Comparison of ENCODE assay signal across 30 cellular contexts in genomic region chr22:46666577-46667244, GRCh38.
"Had no signal": no experiment of that assay in that cellular context is flagged by ENCODE, and none has a peak within 500 bp of the region (broad histone marks: within the 10 kb centered on the region; RNA-seq: fewer than 3 reads in every experiment).

No MANE protein-coding gene starts in this region.

- H3K27ac ChIP-seq: brain microvascular endothelial cell, colonic mucosa, foreskin keratinocyte, gastrocnemius medialis, WERI-Rb-1 had no signal

- H3K27ac Mint-ChIP-seq: activated B cell treated with CpG ODN at 0.5 μM for 24 hours; activated CD8-positive, alpha-beta T cell treated with anti-CD3 and anti-CD28 coated beads for 36 hours; activated naive CD8-positive, alpha-beta T cell; activated T-helper 17 cell treated with anti-CD3 and anti-CD28 coated beads, Interleukin-2, amount 50 U/mL, for 72 hours; T-helper 17 cell; T-helper 2 cell treated with Interferon-gamma antibody and Interleukin-4, amounts not matched to agents 5 μg/mL and 100 μg/mL, for 36 hours had no signal

- ATAC-seq: activated CD4-positive, CD25-positive, alpha-beta regulatory T cell treated with anti-CD3 and anti-CD28 coated beads, Interleukin-2, amount 50 U/mL, for 24 hours; activated CD8-positive, alpha-beta T cell treated with anti-CD3 and anti-CD28 coated beads for 36 hours; activated T-cell treated with anti-CD3 and anti-CD28 coated beads, Interleukin-2, amount 50 U/mL, for 4 hours; activated T-helper 17 cell treated with anti-CD3 and anti-CD28 coated beads, Interleukin-2, amount 50 U/mL, for 72 hours; esophagus mucosa; foreskin keratinocyte; gastrocnemius medialis; T-helper 17 cell had no signal

- H3K27me3 ChIP-seq: brain microvascular endothelial cell, colonic mucosa, foreskin keratinocyte, gastrocnemius medialis had no signal

- H3K27me3 Mint-ChIP-seq: activated B cell treated with CpG ODN at 0.5 μM for 24 hours; activated CD8-positive, alpha-beta T cell treated with anti-CD3 and anti-CD28 coated beads for 36 hours; activated naive CD8-positive, alpha-beta T cell; activated T-helper 17 cell treated with anti-CD3 and anti-CD28 coated beads, Interleukin-2, amount 50 U/mL, for 72 hours; T-helper 17 cell had no signal

- H3K4me3 Mint-ChIP-seq: activated B cell treated with CpG ODN at 0.5 μM for 24 hours; activated CD8-positive, alpha-beta T cell treated with anti-CD3 and anti-CD28 coated beads for 36 hours; activated naive CD8-positive, alpha-beta T cell; activated T-cell treated with anti-CD3 and anti-CD28 coated beads, Interleukin-2, amount 50 U/mL, for 4 hours; activated T-helper 17 cell treated with anti-CD3 and anti-CD28 coated beads, Interleukin-2, amount 50 U/mL, for 72 hours; T-helper 17 cell; T-helper 2 cell treated with Interferon-gamma antibody and Interleukin-4, amounts not matched to agents 5 μg/mL and 100 μg/mL, for 36 hours had no signal

- H3K4me3 ChIP-seq: colonic mucosa, gastrocnemius medialis had no signal

- H3K36me3 ChIP-seq: brain microvascular endothelial cell, colonic mucosa had no signal

- H3K9me3 ChIP-seq: colonic mucosa, gastrocnemius medialis had no signal

- H3K4me1 ChIP-seq: colonic mucosa, gastrocnemius medialis had no signal

- H3K9me3 Mint-ChIP-seq: activated B cell treated with CpG ODN at 0.5 μM for 24 hours; activated CD8-positive, alpha-beta T cell treated with anti-CD3 and anti-CD28 coated beads for 36 hours; activated T-cell treated with anti-CD3 and anti-CD28 coated beads, Interleukin-2, amount 50 U/mL, for 4 hours; activated T-helper 17 cell treated with anti-CD3 and anti-CD28 coated beads, Interleukin-2, amount 50 U/mL, for 72 hours; T-helper 2 cell treated with Interferon-gamma antibody and Interleukin-4, amounts not matched to agents 5 μg/mL and 100 μg/mL, for 36 hours had no signal

- H3K4me1 Mint-ChIP-seq: activated T-helper 17 cell treated with anti-CD3 and anti-CD28 coated beads, Interleukin-2, amount 50 U/mL, for 72 hours had no signal

- DNase-seq: activated B cell treated with CpG ODN at 0.5 μM for 24 hours; activated CD4-positive, alpha-beta T cell treated with anti-CD3 and anti-CD28 coated beads for 48 hours; activated CD4-positive, alpha-beta T cell treated with anti-CD3 and anti-CD28 coated beads, Interleukin-2, amount 50 U/mL, for 1 hour; activated CD4-positive, alpha-beta T cell treated with anti-CD3 and anti-CD28 coated beads, Interleukin-2, amount 50 U/mL, for 48 hours; activated CD8-positive, alpha-beta memory T cell treated with anti-CD3 and anti-CD28 coated beads for 24 hours; activated CD8-positive, alpha-beta T cell treated with anti-CD3 and anti-CD28 coated beads for 36 hours; activated effector memory CD4-positive, alpha-beta T cell treated with Interleukin-2 at 50 U/mL for 16 hours; activated gamma-delta T cell treated with Interleukin-2 at 50 U/mL for 16 hours; activated naive CD4-positive, alpha-beta T cell treated with anti-CD3 and anti-CD28 coated beads, Interleukin-2, amount 50 U/mL, for 16 hours; activated naive CD4-positive, alpha-beta T cell treated with Interleukin-2 at 50 U/mL for 16 hours; activated T-cell treated with anti-CD3 and anti-CD28 coated beads, Interleukin-2, amount 50 U/mL, for 4 hours; amniotic stem cell; anterior cingulate cortex; brain microvascular endothelial cell; central memory CD4-positive, alpha-beta T cell; cerebellar nuclear complex; colonic mucosa; effector CD8-positive, alpha-beta T cell; foreskin keratinocyte; gastrocnemius medialis; glutamatergic neuron; T-helper 1 cell; T-helper 17 cell; T1000; WERI-Rb-1 had no signal
